19 cellular contexts compared by ENCODE assay signal in the genomic region with DNA sequence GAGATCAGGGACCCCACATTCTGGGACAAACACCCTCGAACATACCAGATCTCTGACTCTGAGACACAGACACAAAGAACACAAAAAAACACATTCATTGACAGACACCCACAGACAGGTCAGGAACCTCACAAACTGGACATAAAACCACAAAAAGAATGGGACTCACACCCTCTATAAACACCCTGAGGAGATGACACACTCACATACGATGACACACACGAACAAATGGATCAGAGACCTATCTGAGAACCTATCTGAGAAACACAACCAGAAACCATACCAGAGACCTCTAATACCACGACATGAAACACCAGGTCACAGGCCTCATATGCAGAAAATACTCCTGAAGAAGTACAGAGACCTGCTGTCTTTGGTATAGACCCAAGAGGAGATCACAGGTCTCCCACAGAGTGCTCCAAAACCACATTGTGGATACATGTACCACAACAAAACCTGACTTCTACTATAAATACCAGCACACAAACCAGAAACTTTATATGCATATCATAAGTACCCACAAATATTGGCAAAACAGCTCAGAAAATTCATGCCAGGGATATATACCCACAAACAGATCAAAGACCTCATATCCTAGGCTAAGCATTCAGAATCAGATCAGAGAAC. TPM values are rescaled to one million over a fixed set of nuclear protein-coding genes. Genes with fewer than 3 reads are reported as not detected.
A peak's percentile ranks its signal among the peaks of the same experiment; 100 is the strongest.
DNase-seq lines count a peak whose midpoint lies in the region; ATAC-seq, FAIRE-seq and TF ChIP-seq lines count a peak whose summit lies in the region.
"Had no signal": no experiment of that assay in that cellular context is flagged by ENCODE, and none has a peak within 500 bp of the region (broad histone marks: within the 10 kb centered on the region; RNA-seq: fewer than 3 reads in every experiment).

No MANE protein-coding gene starts in this region.

- DNase-seq in HepG2 (ENCODE audit: low spot score) (no peak), right lobe of liver (no peak), T-helper 17 cell (no peak), NCI-H1105 (lab: John Stamatoyannopoulos, UW) (no peak), gastrocnemius medialis (no peak), NCI-H2107 treated with DMSO at 0.1 percent for 48 hours (lab: John Stamatoyannopoulos, UW; ENCODE audit: unreplicated experiment) (no peak)
- no peak for DNase-seq in central memory CD8-positive, alpha-beta T cell (ENCODE audit: low spot score in 2 of 2)
- DNase-seq: caudate nucleus; effector CD4-positive, alpha-beta T cell; mesendoderm; SJCRH30 had no signal

- H3K27me3 Mint-ChIP-seq in T-helper 17 cell: no peaks in the 10 kb centered on the region
- no peaks in the 10 kb centered on the region for H3K27me3 Mint-ChIP-seq in central memory CD8-positive, alpha-beta T cell

- in situ Hi-C loops in HepG2 (cut with HindIII; ENCODE audit: extremely low pct_ligation_motif_present, low pct_unique_long_range_greater_than_20kb): no loop called here
- in situ Hi-C loops in gastrocnemius medialis (cut with MboI; ENCODE audit: low sequenced_read_pairs in 4 of 4): no loop called here

- H3K27ac ChIP-seq in HepG2 (ENCODE audit: extremely low read length, insufficient read depth, low read length): peak overlapping the region; percentile 0
- no peak overlapping the region for H3K27ac ChIP-seq in right lobe of liver
- H3K27ac ChIP-seq in gastrocnemius medialis: no peak overlapping the region
- H3K27ac ChIP-seq: hepatocyte, neutrophil, SJCRH30 had no signal

- H3K9ac ChIP-seq in HepG2 (ENCODE audit: insufficient read depth, low read depth, low read length): no peak overlapping the region

- no peak overlapping the region for H2AFZ ChIP-seq in HepG2 (ENCODE audit: low read length)
- H2AFZ ChIP-seq: hepatocyte had no signal

- H3K27me3 ChIP-seq in HepG2 (ENCODE audit: control insufficient read depth in 1 of 2, insufficient read depth in 2 of 2, low read length in 2 of 2) (no peaks in the 10 kb centered on the region; a peak in 1 of 5 replicates), right lobe of liver (no peaks in the 10 kb centered on the region), gastrocnemius medialis (no peaks in the 10 kb centered on the region)
- H3K27me3 ChIP-seq: hepatocyte, neutrophil, SJCRH30 had no signal

- no peaks in the 10 kb centered on the region for H3K9me3 ChIP-seq in HepG2 (ENCODE audit: low read length)
- H3K9me3 ChIP-seq in right lobe of liver: no peaks in the 10 kb centered on the region
- no peaks in the 10 kb centered on the region for H3K9me3 ChIP-seq in T-helper 17 cell (ENCODE audit: control insufficient read depth, low read length, poor library complexity, severe bottlenecking)
- no peaks in the 10 kb centered on the region for H3K9me3 ChIP-seq in gastrocnemius medialis
- H3K9me3 ChIP-seq: neutrophil, SJCRH30 had no signal

- H3K36me3 Mint-ChIP-seq in T-helper 17 cell (ENCODE audit: low read depth): no peaks in the 10 kb centered on the region
- peaks cover 23% of the 10 kb centered on the region for H3K36me3 Mint-ChIP-seq in central memory CD8-positive, alpha-beta T cell (ENCODE audit: insufficient read depth)

- peaks cover 5% of the 10 kb centered on the region for H3K9me3 Mint-ChIP-seq in central memory CD8-positive, alpha-beta T cell

- peaks cover 7% of the 10 kb centered on the region for H3K79me2 ChIP-seq in HepG2 (ENCODE audit: insufficient read depth, low read length)
- H3K79me2 ChIP-seq: hepatocyte had no signal

- intact Hi-C loops in HepG2 (cut with micrococcal nuclease; ENCODE audit: unreplicated experiment) (no loop called here), right lobe of liver (cut with DNase I) (no loop called here), gastrocnemius medialis (cut with DNase I; ENCODE audit: low total_unique reads) (no loop called here)

- ATAC-seq in HepG2 (no peak), right lobe of liver (no peak), T-helper 17 cell (no peak), gastrocnemius medialis (no peak), HG02973 (IDR thresholded peaks at IDR 0.05; ENCODE audit: unreplicated experiment) (no peak)
- no peak for ATAC-seq in central memory CD8-positive, alpha-beta T cell (replicated peaks; ENCODE audit: extremely low read depth, poor library complexity, severe bottlenecking)
- ATAC-seq: HCT116 had no signal

- CTCF ChIA-PET in HepG2 (lab: Yijun Ruan, JAX; ENCODE audit: low intra/inter-chr PET ratio, low total read pairs): no interaction called here

- TF ChIP-seq EP300 in HepG2 (IDR thresholded peaks at IDR 0.05; ENCODE audit: low read depth in 2 of 2, low read length in 2 of 2) (no peak), HepG2 (CRISPR knock-in tag; IDR thresholded peaks at IDR 0.05; ENCODE audit: borderline replicate concordance) (no peak)

- H3K4me3 Mint-ChIP-seq in T-helper 17 cell: peak overlapping the region; percentile 61
- H3K4me3 Mint-ChIP-seq in central memory CD8-positive, alpha-beta T cell: peak overlapping the region; percentile 58

- no TSS peak for BruUV-seq in HepG2 (replicated peaks; lab: Mats Ljungman, UMichigan)

- no peak for TF ChIP-seq CTCF in HepG2 (CRISPR knock-in tag; IDR thresholded peaks at IDR 0.05)
- no peak for TF ChIP-seq CTCF in right lobe of liver (IDR thresholded peaks at IDR 0.05)
- no peak for TF ChIP-seq CTCF in gastrocnemius medialis (IDR thresholded peaks at IDR 0.05 in 4 of 5, conservative IDR thresholded peaks at IDR 0.05 in 1 of 5)

- H3K4me1 ChIP-seq in HepG2 (ENCODE audit: insufficient read depth, low read length) (peaks cover 86% of the 10 kb centered on the region), right lobe of liver (peaks cover 0 to 14% (median 0%) of the 10 kb centered on the region in 4 donors), gastrocnemius medialis (peaks cover 0 to 5% of the 10 kb centered on the region in 2 donors)
- H3K4me1 ChIP-seq: SJCRH30 had no signal

- H3K36me3 ChIP-seq in HepG2 (replicated peaks in 1 of 2; ENCODE audit: control insufficient read depth in 1 of 2, insufficient read depth in 2 of 2, low read length in 2 of 2) (no peaks in the 10 kb centered on the region), right lobe of liver (no peaks in the 10 kb centered on the region), gastrocnemius medialis (no peaks in the 10 kb centered on the region)
- H3K36me3 ChIP-seq: neutrophil, SJCRH30 had no signal

- POLR2A ChIA-PET in HepG2 (lab: Yijun Ruan, JAX): no interaction called here

- no peak overlapping the region for H3K4me2 ChIP-seq in HepG2 (ENCODE audit: low read depth, low read length)
- H3K4me2 ChIP-seq: hepatocyte had no signal

- FAIRE-seq in HepG2 (lab: Jason Lieb, UNC): no peak
- FAIRE-seq: D721Med had no signal

- TF ChIP-seq POLR2A in HepG2 (IDR thresholded peaks at IDR 0.05; ENCODE audit: insufficient read depth in 1 of 2, low read depth in 2 of 2, low read length in 2 of 2) (no peak), right lobe of liver (IDR thresholded peaks at IDR 0.05) (no peak), gastrocnemius medialis (IDR thresholded peaks at IDR 0.05) (no peak)

- H3K4me1 Mint-ChIP-seq in T-helper 17 cell: peaks cover 59% of the 10 kb centered on the region
- H3K4me1 Mint-ChIP-seq in central memory CD8-positive, alpha-beta T cell: peaks cover 79% of the 10 kb centered on the region

- WGBS in HepG2 (ENCODE audit: low lambda C conversion rate): 90% methylated on average over 4 of the region's 4 CpGs
- WGBS in right lobe of liver (ENCODE audit: insufficient coverage, low coverage, low lambda C conversion rate, missing lambda C conversion rate): 63% methylated on average over 4 of the region's 4 CpGs

- H3K4me3 ChIP-seq in HepG2 (replicated peaks in 1 of 3; ENCODE audit: insufficient read depth in 1 of 3, low read depth in 2 of 3, low read length in 3 of 3) (no peak overlapping the region), right lobe of liver (no peak overlapping the region), gastrocnemius medialis (no peak overlapping the region)
- H3K4me3 ChIP-seq: hepatocyte, SJCRH30 had no signal

- H3K27ac Mint-ChIP-seq in T-helper 17 cell: peak overlapping the region; percentile 96
- H3K27ac Mint-ChIP-seq in central memory CD8-positive, alpha-beta T cell (ENCODE audit: low read depth): peak overlapping the region; percentile 90

- no peaks in the 10 kb centered on the region for H4K20me1 ChIP-seq in HepG2 (ENCODE audit: insufficient read depth, low read length)

- TF ChIP-seq RAD21 in HepG2 (CRISPR knock-in tag; IDR thresholded peaks at IDR 0.05): no peak

RNA-seq across cellular contexts. Expression of a gene that starts 19.5 kb away (rescaled TPM):
- total RNA-seq in HepG2 (2016; rRNA removed; fragmentation: Illumina TruSeq; extraction: Trizol) (9.9 and 10.1 TPM in 2 replicates), right lobe of liver (10 to 100 TPM in 1 of 6 experiments, 1 to 10 TPM in 5; 2.2 to 10.8 (median 3.5) TPM), T-helper 17 cell (1 to 10 TPM; 5.8 to 6.4 TPM), gastrocnemius medialis (1 to 10 TPM; 1.7 to 6.1 (median 3.3) TPM)
- total RNA-seq in HepG2 (2016; cell fraction: cytosol; rRNA removed; fragmentation: Illumina TruSeq; extraction: Trizol; ENCODE audit: low read depth): 1.2 and 1.6 TPM in 2 replicates
- total RNA-seq in HepG2 (2016; cell fraction: insoluble cytoplasmic fraction; rRNA removed; fragmentation: Illumina TruSeq; extraction: Trizol): 9.2 and 10.1 TPM in 2 replicates
- 5.1 and 5.5 TPM in 2 replicates for total RNA-seq in HepG2 (2016; cell fraction: membrane; rRNA removed; fragmentation: Illumina TruSeq; extraction: Trizol)
- total RNA-seq in HepG2 (2016; cell fraction: nucleus; rRNA removed; fragmentation: Illumina TruSeq; extraction: Trizol): 7.0 and 7.4 TPM in 2 replicates
- polyA plus RNA-seq in HepG2 (2011; rRNA removed): 3.2 and 5.2 TPM in 2 replicates
- polyA plus RNA-seq in HepG2 (2011; cell fraction: cytosol; rRNA removed): 2.8 and 5.0 TPM in 2 replicates
- polyA plus RNA-seq in HepG2 (2011; cell fraction: nucleus; rRNA removed): 5.5 and 9.7 TPM in 2 replicates
- polyA plus RNA-seq in HepG2 (2012): 2.7 and 4.7 TPM in 2 replicates
- 1.3 and 1.5 TPM in 2 replicates for polyA plus RNA-seq in HepG2 (2016; cell fraction: cytosol; fragmentation: Illumina TruSeq; extraction: Trizol; ENCODE audit: low read depth)
- polyA plus RNA-seq in HepG2 (2016; cell fraction: insoluble cytoplasmic fraction; fragmentation: Illumina TruSeq; extraction: Trizol; ENCODE audit: low read depth): 8.6 and 12.5 TPM in 2 replicates
- 3.6 and 3.7 TPM in 2 replicates for polyA plus RNA-seq in HepG2 (2016; cell fraction: membrane; fragmentation: Illumina TruSeq; extraction: Trizol; ENCODE audit: low read depth)
- polyA plus RNA-seq in HepG2 (2016; cell fraction: nucleus; fragmentation: Illumina TruSeq; extraction: Trizol; ENCODE audit: insufficient read depth, low read depth): 13.6 and 14.6 TPM in 2 replicates
- polyA minus RNA-seq in HepG2 (2011; rRNA and poly(A)+ RNA removed; ENCODE audit: low replicate concordance): 9.3 and 68.5 TPM in 2 replicates
- polyA minus RNA-seq in HepG2 (2011; cell fraction: cytosol; rRNA and poly(A)+ RNA removed): 3.1 and 5.0 TPM in 2 replicates
- polyA minus RNA-seq in HepG2 (2011; cell fraction: nucleus; rRNA and poly(A)+ RNA removed): 3.9 and 4.2 TPM in 2 replicates

RNA-seq across cellular contexts. Expression of a gene that starts 32.4 kb away (rescaled TPM):
- total RNA-seq in HepG2 (2016; rRNA removed; fragmentation: Illumina TruSeq; extraction: Trizol): not detected in 2 replicates
- not detected in 2 replicates for total RNA-seq in HepG2 (2016; cell fraction: cytosol; rRNA removed; fragmentation: Illumina TruSeq; extraction: Trizol; ENCODE audit: low read depth)
- not detected in 2 replicates for total RNA-seq in HepG2 (2016; cell fraction: insoluble cytoplasmic fraction; rRNA removed; fragmentation: Illumina TruSeq; extraction: Trizol)
- total RNA-seq in HepG2 (2016; cell fraction: membrane; rRNA removed; fragmentation: Illumina TruSeq; extraction: Trizol): not detected in 2 replicates
- total RNA-seq in HepG2 (2016; cell fraction: nucleus; rRNA removed; fragmentation: Illumina TruSeq; extraction: Trizol): not detected in 2 replicates
- polyA plus RNA-seq in HepG2 (2011; rRNA removed): 0.11 and 0.18 TPM in 2 replicates
- 0.03 TPM in 1 of 2 replicates, not detected in the other for polyA plus RNA-seq in HepG2 (2011; cell fraction: cytosol; rRNA removed)
- 0.21 and 0.54 TPM in 2 replicates for polyA plus RNA-seq in HepG2 (2011; cell fraction: nucleus; rRNA removed)
- polyA plus RNA-seq in HepG2 (2012): 0.21 TPM in 2 replicates
- not detected in 2 replicates for polyA plus RNA-seq in HepG2 (2016; cell fraction: cytosol; fragmentation: Illumina TruSeq; extraction: Trizol; ENCODE audit: low read depth)
- polyA plus RNA-seq in HepG2 (2016; cell fraction: insoluble cytoplasmic fraction; fragmentation: Illumina TruSeq; extraction: Trizol; ENCODE audit: low read depth): not detected in 2 replicates
- polyA plus RNA-seq in HepG2 (2016; cell fraction: membrane; fragmentation: Illumina TruSeq; extraction: Trizol; ENCODE audit: low read depth): not detected in 2 replicates
- not detected in 2 replicates for polyA plus RNA-seq in HepG2 (2016; cell fraction: nucleus; fragmentation: Illumina TruSeq; extraction: Trizol; ENCODE audit: insufficient read depth, low read depth)
- polyA minus RNA-seq in HepG2 (2011; rRNA and poly(A)+ RNA removed; ENCODE audit: low replicate concordance): 0.08 and 0.09 TPM in 2 replicates
- not detected in 2 replicates for polyA minus RNA-seq in HepG2 (2011; cell fraction: cytosol; rRNA and poly(A)+ RNA removed)
- polyA minus RNA-seq in HepG2 (2011; cell fraction: nucleus; rRNA and poly(A)+ RNA removed): not detected in 2 replicates
- 1 to 10 TPM; 2.4 to 7.2 (median 4.8) TPM for total RNA-seq in right lobe of liver
- total RNA-seq in T-helper 17 cell: 100 to 1,000 TPM in 1 of 2 donors, 10 to 100 TPM in 1; 86.0 to 105 TPM
- 1 to 10 TPM; 1.8 to 2.7 (median 2.5) TPM for total RNA-seq in gastrocnemius medialis
- total RNA-seq: hepatocyte, SJCRH30 had no signal

RNA-seq across cellular contexts. Expression of a gene that starts 45.6 kb away (rescaled TPM):
- total RNA-seq in HepG2 (2016; rRNA removed; fragmentation: Illumina TruSeq; extraction: Trizol) (0.73 and 0.93 TPM in 2 replicates), right lobe of liver (1 to 10 TPM in 5 of 6 experiments, under 1 TPM in 1; 0.98 to 4.1 (median 2.9) TPM), T-helper 17 cell (not detected), gastrocnemius medialis (not detected)
- 0.61 and 0.97 TPM in 2 replicates for total RNA-seq in HepG2 (2016; cell fraction: cytosol; rRNA removed; fragmentation: Illumina TruSeq; extraction: Trizol; ENCODE audit: low read depth)
- total RNA-seq in HepG2 (2016; cell fraction: insoluble cytoplasmic fraction; rRNA removed; fragmentation: Illumina TruSeq; extraction: Trizol): 0.71 and 1.2 TPM in 2 replicates
- total RNA-seq in HepG2 (2016; cell fraction: membrane; rRNA removed; fragmentation: Illumina TruSeq; extraction: Trizol): 0.68 and 0.79 TPM in 2 replicates
- not detected in 2 replicates for total RNA-seq in HepG2 (2016; cell fraction: nucleus; rRNA removed; fragmentation: Illumina TruSeq; extraction: Trizol)
- 1.3 and 1.5 TPM in 2 replicates for polyA plus RNA-seq in HepG2 (2011; rRNA removed)
- polyA plus RNA-seq in HepG2 (2011; cell fraction: cytosol; rRNA removed): 1.1 and 1.3 TPM in 2 replicates
- 0.50 TPM in 1 of 2 replicates, not detected in the other for polyA plus RNA-seq in HepG2 (2011; cell fraction: nucleus; rRNA removed)
- polyA plus RNA-seq in HepG2 (2012): 0.79 and 1.2 TPM in 2 replicates
- polyA plus RNA-seq in HepG2 (2016; cell fraction: cytosol; fragmentation: Illumina TruSeq; extraction: Trizol; ENCODE audit: low read depth): 0.68 and 1.3 TPM in 2 replicates
- 1.7 and 2.6 TPM in 2 replicates for polyA plus RNA-seq in HepG2 (2016; cell fraction: insoluble cytoplasmic fraction; fragmentation: Illumina TruSeq; extraction: Trizol; ENCODE audit: low read depth)
- 0.88 TPM in 2 replicates for polyA plus RNA-seq in HepG2 (2016; cell fraction: membrane; fragmentation: Illumina TruSeq; extraction: Trizol; ENCODE audit: low read depth)
- 1.2 TPM in 1 of 2 replicates, not detected in the other for polyA plus RNA-seq in HepG2 (2016; cell fraction: nucleus; fragmentation: Illumina TruSeq; extraction: Trizol; ENCODE audit: insufficient read depth, low read depth)
- 2.3 TPM in 1 of 2 replicates, not detected in the other for polyA minus RNA-seq in HepG2 (2011; rRNA and poly(A)+ RNA removed; ENCODE audit: low replicate concordance)
- not detected in 2 replicates for polyA minus RNA-seq in HepG2 (2011; cell fraction: cytosol; rRNA and poly(A)+ RNA removed)
- polyA minus RNA-seq in HepG2 (2011; cell fraction: nucleus; rRNA and poly(A)+ RNA removed): not detected in 2 replicates
- total RNA-seq: fibroblast of lung, kidney epithelial cell, OCI-LY7, SJCRH30 had no signal
- polyA plus RNA-seq: fibroblast of lung, hepatocyte had no signal

Comparison
In these comparisons a context has a peak if more than half of its experiments do, and no peak if none do; other contexts are left out.
1. RNA of a gene that starts 32.4 kb away (total RNA-seq): 86.0 to 105 TPM in T-helper 17 cell; 2.4 to 7.2 TPM in right lobe of liver, 1.8 to 2.7 TPM in gastrocnemius medialis and not detected in HepG2; every median in the first group is over 10 times any median in the second.